Comparison of ENCODE assay signal across 18 cellular contexts in genomic region chr12:6998708-6999451, GRCh38. TPM values are rescaled to one million over a fixed set of nuclear protein-coding genes. Genes with fewer than 3 reads are reported as not detected.
DNase-seq lines count a peak whose midpoint lies in the region; ATAC-seq, FAIRE-seq and TF ChIP-seq lines count a peak whose summit lies in the region.
"Had no signal": no experiment of that assay in that cellular context is flagged by ENCODE, and none has a peak within 500 bp of the region (broad histone marks: within the 10 kb centered on the region; RNA-seq: fewer than 3 reads in every experiment).

No MANE protein-coding gene starts in this region.

- H3K36me3 ChIP-seq in adrenal gland (replicated peaks in 1 of 2): peaks cover 0 to 6% of the 10 kb centered on the region in 2 donors
- peaks cover 3 to 4% of the 10 kb centered on the region in 2 experiments for H3K36me3 ChIP-seq in keratinocyte (ENCODE audit: control insufficient read depth in 2 of 2, extremely low read depth in 1 of 2, insufficient read depth in 2 of 2, low read length in 2 of 2)
- H3K36me3 ChIP-seq in skeletal muscle tissue (ENCODE audit: control insufficient read depth in 3 of 3, insufficient read depth in 3 of 3, low read length in 3 of 3): peaks cover 2 to 11% (median 5%) of the 10 kb centered on the region in 3 donors
- H3K36me3 ChIP-seq in ascending aorta: peaks cover 9 to 12% of the 10 kb centered on the region in 2 donors
- H3K36me3 ChIP-seq: ovary had no signal

- H3K9ac ChIP-seq in keratinocyte (ENCODE audit: control insufficient read depth, extremely low read depth, insufficient read depth, low read length) (peak overlapping the region; percentile 44), skeletal muscle tissue (ENCODE audit: low read depth in 1 of 3, low read length in 3 of 3) (peak overlapping the region; percentile 25 to 65 (median 46))

- peaks cover 2% of the 10 kb centered on the region for H4K20me1 ChIP-seq in keratinocyte (ENCODE audit: control insufficient read depth, extremely low read depth, insufficient read depth, low read length)

- dilution Hi-C loops in keratinocyte (cut with MboI; ENCODE audit: extremely low pct_ligation_motif_present, low sequenced_read_pairs): no loop called here

- no peak overlapping the region for H2AFZ ChIP-seq in keratinocyte (ENCODE audit: control insufficient read depth, low read length)

- H3K27me3 ChIP-seq in adrenal gland (no peaks in the 10 kb centered on the region), keratinocyte (ENCODE audit: control insufficient read depth, extremely low read depth, insufficient read depth, low read length) (no peaks in the 10 kb centered on the region), skeletal muscle tissue (ENCODE audit: control insufficient read depth in 3 of 3, insufficient read depth in 3 of 3, low read length in 3 of 3) (no peaks in the 10 kb centered on the region), ascending aorta (no peaks in the 10 kb centered on the region)
- H3K27me3 ChIP-seq: ovary had no signal

- FAIRE-seq in keratinocyte (lab: Jason Lieb, UNC): peak; percentile 89
- FAIRE-seq: astrocyte had no signal

- H3K9me3 ChIP-seq in adrenal gland (replicated peaks in 1 of 3): no peaks in the 10 kb centered on the region
- H3K9me3 ChIP-seq in keratinocyte (ENCODE audit: control insufficient read depth, low read depth, low read length): no peaks in the 10 kb centered on the region
- H3K9me3 ChIP-seq in skeletal muscle tissue (ENCODE audit: control insufficient read depth in 3 of 3, low read length in 3 of 3): no peaks in the 10 kb centered on the region
- H3K9me3 ChIP-seq in ascending aorta: no peaks in the 10 kb centered on the region
- H3K9me3 ChIP-seq: ovary had no signal

- ATAC-seq in GM21825 (IDR thresholded peaks at IDR 0.05; ENCODE audit: unreplicated experiment): no peak
- ATAC-seq: T-cell had no signal

- intact Hi-C loops in adrenal gland (cut with DNase I): no loop called here
- intact Hi-C loops in ascending aorta (cut with DNase I): no loop called here

- H3K9me1 ChIP-seq in keratinocyte (ENCODE audit: control insufficient read depth, extremely low read depth, insufficient read depth, low read length): no peaks in the 10 kb centered on the region

- H3K4me1 ChIP-seq in adrenal gland (replicated peaks in 1 of 2) (peaks cover 25 to 27% of the 10 kb centered on the region in 2 donors), keratinocyte (ENCODE audit: control insufficient read depth, extremely low read depth, insufficient read depth, low read length) (peaks cover 19% of the 10 kb centered on the region), skeletal muscle tissue (ENCODE audit: control insufficient read depth in 3 of 3, insufficient read depth in 3 of 3, low read length in 3 of 3) (peaks cover 33 to 39% (median 35%) of the 10 kb centered on the region in 3 donors), ascending aorta (no peaks in the 10 kb centered on the region)

- H3K4me2 ChIP-seq in keratinocyte (ENCODE audit: control insufficient read depth, extremely low read depth, insufficient read depth, low read depth, low read length): peak overlapping the region; percentile 59

- TF ChIP-seq CTCF in adrenal gland (IDR thresholded peaks at IDR 0.05) (no peak), keratinocyte (optimal IDR thresholded peaks at IDR 0.05 in 1 of 3, IDR thresholded peaks at IDR 0.05 in 1 of 3, conservative IDR thresholded peaks at IDR 0.05 in 1 of 3; ENCODE audit: extremely low read depth in 1 of 3, insufficient read depth in 2 of 3, low read length in 3 of 3) (no peak), ascending aorta (IDR thresholded peaks at IDR 0.05) (no peak)

- H3K79me2 ChIP-seq in keratinocyte (ENCODE audit: control insufficient read depth, insufficient read depth, low read length): no peaks in the 10 kb centered on the region

- peak overlapping the region in 3 of 5 donors; percentile 53 to 69 (median 67) for H3K27ac ChIP-seq in adrenal gland
- peak overlapping the region; percentile 84 for H3K27ac ChIP-seq in keratinocyte (ENCODE audit: control insufficient read depth, insufficient read depth, low read length)
- peak overlapping the region; percentile 95 for H3K27ac ChIP-seq in skeletal muscle tissue (ENCODE audit: low read depth, low read length)
- H3K27ac ChIP-seq in ascending aorta: no peak overlapping the region
- H3K27ac ChIP-seq: ovary had no signal

- H3K4me3 ChIP-seq in adrenal gland: no peak overlapping the region
- H3K4me3 ChIP-seq in keratinocyte (ENCODE audit: control insufficient read depth in 2 of 3, extremely low read depth in 1 of 3, insufficient read depth in 2 of 3, low read depth in 1 of 3, low read length in 3 of 3): peak overlapping the region in 1 of 3 experiments; percentile 38
- H3K4me3 ChIP-seq in skeletal muscle tissue (ENCODE audit: low read length in 3 of 3): peak overlapping the region; percentile 15 to 54 (median 54)
- H3K4me3 ChIP-seq in ascending aorta: no peak overlapping the region
- H3K4me3 ChIP-seq: ovary had no signal

- TF ChIP-seq POLR2A in adrenal gland (IDR thresholded peaks at IDR 0.05): no peak

- DNase-seq in DMS53 (lab: John Stamatoyannopoulos, UW) (peak; percentile 33), DMS53 treated with DMSO at 0.1 percent for 48 hours (lab: John Stamatoyannopoulos, UW; ENCODE audit: unreplicated experiment) (no peak), adrenal gland (peak; percentile 40 to 77 (median 68)), keratinocyte (ENCODE audit: low read depth, low spot score) (no peak), ascending aorta (ENCODE audit: low spot score in 2 of 2) (no peak), OCI-M1 (lab: John Stamatoyannopoulos, UW) (no peak)
- DNase-seq: CD4-positive, CD25-positive, alpha-beta regulatory T cell; dermis blood vessel endothelial cell; foreskin melanocyte; KG1; NCI-H1436; NCI-H446; ovary; T-cell had no signal

RNA-seq across cellular contexts. Expression of gene LPCAT3, which starts 19.4 kb away (rescaled TPM):
- total RNA-seq in adrenal gland (100 to 1,000 TPM in 2 of 8 donors, 10 to 100 TPM in 6; 48.5 to 146 (median 80.4) TPM), skeletal muscle tissue (14.6 TPM), ascending aorta (23.0 TPM)
- polyA plus RNA-seq in adrenal gland (10 to 100 TPM; 40.4 to 87.5 (median 49.3) TPM), keratinocyte (51.0 to 69.1 TPM (median 52.0 TPM) in 3 replicates)
- 9.8 TPM for polyA plus RNA-seq in keratinocyte (2011; ENCODE audit: low read depth)
- polyA plus RNA-seq in keratinocyte (2011; cell fraction: cytosol; rRNA removed): 25.7 and 31.1 TPM in 2 replicates
- polyA plus RNA-seq in keratinocyte (2011; cell fraction: nucleus; rRNA removed): 72.8 and 75.6 TPM in 2 replicates
- 23.5 and 30.6 TPM in 2 replicates for polyA plus RNA-seq in keratinocyte (2012; ENCODE audit: low replicate concordance)
- 34.8 to 57.9 TPM (median 57.1 TPM) in 3 replicates for polyA minus RNA-seq in keratinocyte
- polyA minus RNA-seq in keratinocyte (2011; cell fraction: cytosol; rRNA and poly(A)+ RNA removed): 28.6 TPM
- 37.1 and 47.5 TPM in 2 replicates for polyA minus RNA-seq in keratinocyte (2011; cell fraction: nucleus; rRNA and poly(A)+ RNA removed)

RNA-seq across cellular contexts. Expression of gene EMG1, which starts 28.2 kb away (rescaled TPM):
- 10 to 100 TPM; 21.9 to 54.4 (median 39.2) TPM for total RNA-seq in adrenal gland
- 10 to 100 TPM; 14.2 to 43.1 (median 15.6) TPM for polyA plus RNA-seq in adrenal gland
- 61.6 to 104 TPM (median 76.9 TPM) in 3 replicates for polyA plus RNA-seq in keratinocyte
- polyA plus RNA-seq in keratinocyte (2011; ENCODE audit: low read depth): 56.1 TPM
- 73.4 and 74.3 TPM in 2 replicates for polyA plus RNA-seq in keratinocyte (2011; cell fraction: cytosol; rRNA removed)
- polyA plus RNA-seq in keratinocyte (2011; cell fraction: nucleus; rRNA removed): 48.1 and 49.0 TPM in 2 replicates
- 79.0 and 91.0 TPM in 2 replicates for polyA plus RNA-seq in keratinocyte (2012; ENCODE audit: low replicate concordance)
- 24.4 to 38.8 TPM (median 30.2 TPM) in 3 replicates for polyA minus RNA-seq in keratinocyte
- polyA minus RNA-seq in keratinocyte (2011; cell fraction: cytosol; rRNA and poly(A)+ RNA removed): 21.5 TPM
- polyA minus RNA-seq in keratinocyte (2011; cell fraction: nucleus; rRNA and poly(A)+ RNA removed): 7.2 and 15.8 TPM in 2 replicates
- 28.2 TPM for total RNA-seq in skeletal muscle tissue
- total RNA-seq in ascending aorta: 37.4 TPM

RNA-seq across cellular contexts. Expression of gene PHB2, which starts 28.4 kb away (rescaled TPM):
- total RNA-seq in adrenal gland: 100 to 1,000 TPM; 158 to 344 (median 227) TPM
- polyA plus RNA-seq in adrenal gland: 100 to 1,000 TPM; 128 to 222 (median 131) TPM
- polyA plus RNA-seq in keratinocyte: 225 to 270 TPM (median 244 TPM) in 3 replicates
- 45.5 TPM for polyA plus RNA-seq in keratinocyte (2011; ENCODE audit: low read depth)
- polyA plus RNA-seq in keratinocyte (2011; cell fraction: cytosol; rRNA removed): 214 and 236 TPM in 2 replicates
- polyA plus RNA-seq in keratinocyte (2011; cell fraction: nucleus; rRNA removed): 161 and 173 TPM in 2 replicates
- 97.6 and 161 TPM in 2 replicates for polyA plus RNA-seq in keratinocyte (2012; ENCODE audit: low replicate concordance)
- 102 to 141 TPM (median 127 TPM) in 3 replicates for polyA minus RNA-seq in keratinocyte
- 116 TPM for polyA minus RNA-seq in keratinocyte (2011; cell fraction: cytosol; rRNA and poly(A)+ RNA removed)
- 52.7 and 53.3 TPM in 2 replicates for polyA minus RNA-seq in keratinocyte (2011; cell fraction: nucleus; rRNA and poly(A)+ RNA removed)
- 273 TPM for total RNA-seq in skeletal muscle tissue
- total RNA-seq in ascending aorta: 85.5 TPM

RNA-seq across cellular contexts. Expression of gene PTPN6, which starts 47.7 kb away (rescaled TPM):
- total RNA-seq in adrenal gland (10 to 100 TPM; 24.5 to 86.2 (median 63.5) TPM), skeletal muscle tissue (7.8 TPM), ascending aorta (1.7 TPM)
- polyA plus RNA-seq in adrenal gland (100 to 1,000 TPM in 2 of 3 donors, 10 to 100 TPM in 1; 36.2 to 204 (median 127) TPM), keratinocyte (18.7 to 21.0 TPM (median 19.7 TPM) in 3 replicates)
- polyA plus RNA-seq in keratinocyte (2011; ENCODE audit: low read depth): 29.9 TPM
- polyA plus RNA-seq in keratinocyte (2011; cell fraction: cytosol; rRNA removed): 11.7 and 19.6 TPM in 2 replicates
- polyA plus RNA-seq in keratinocyte (2011; cell fraction: nucleus; rRNA removed): 28.5 and 37.9 TPM in 2 replicates
- 24.7 and 25.1 TPM in 2 replicates for polyA plus RNA-seq in keratinocyte (2012; ENCODE audit: low replicate concordance)
- polyA minus RNA-seq in keratinocyte: 14.2 to 34.8 TPM (median 17.7 TPM) in 3 replicates
- polyA minus RNA-seq in keratinocyte (2011; cell fraction: cytosol; rRNA and poly(A)+ RNA removed): 23.8 TPM
- polyA minus RNA-seq in keratinocyte (2011; cell fraction: nucleus; rRNA and poly(A)+ RNA removed): 5.6 and 10.3 TPM in 2 replicates

RNA-seq across cellular contexts. Expression of gene C12orf57, which starts 55.1 kb away (rescaled TPM):
- total RNA-seq in adrenal gland (100 to 1,000 TPM; 152 to 505 (median 289) TPM), skeletal muscle tissue (205 TPM), ascending aorta (558 TPM)
- polyA plus RNA-seq in adrenal gland (100 to 1,000 TPM in 2 of 3 donors, 10 to 100 TPM in 1; 58.4 to 335 (median 271) TPM), keratinocyte (121 to 211 TPM (median 137 TPM) in 3 replicates)
- polyA plus RNA-seq in keratinocyte (2011; ENCODE audit: low read depth): 27.9 TPM
- polyA plus RNA-seq in keratinocyte (2011; cell fraction: cytosol; rRNA removed): 145 and 239 TPM in 2 replicates
- polyA plus RNA-seq in keratinocyte (2011; cell fraction: nucleus; rRNA removed): 64.7 and 79.2 TPM in 2 replicates
- polyA plus RNA-seq in keratinocyte (2012; ENCODE audit: low replicate concordance): 106 and 137 TPM in 2 replicates
- 30.4 to 74.9 TPM (median 35.3 TPM) in 3 replicates for polyA minus RNA-seq in keratinocyte
- 64.5 TPM for polyA minus RNA-seq in keratinocyte (2011; cell fraction: cytosol; rRNA and poly(A)+ RNA removed)
- 20.9 and 21.8 TPM in 2 replicates for polyA minus RNA-seq in keratinocyte (2011; cell fraction: nucleus; rRNA and poly(A)+ RNA removed)
- total RNA-seq: A172 had no signal

Comparison
In these comparisons a context has a peak if more than half of its experiments do, and no peak if none do; other contexts are left out.
1. DNase-seq: peak in DMS53 (single experiment) and adrenal gland (7 of 7); none in DMS53 treated with DMSO at 0.1 percent for 48 hours (single experiment), keratinocyte (single experiment), ascending aorta (0 of 2) and OCI-M1 (single experiment).
2. H3K27ac ChIP-seq: peak in adrenal gland (3 of 5), keratinocyte (single experiment) and skeletal muscle tissue (single experiment); none in ascending aorta (0 of 2).
3. H3K4me3 ChIP-seq: peak in skeletal muscle tissue (3 of 3); none in adrenal gland (0 of 4) and ascending aorta (0 of 2).